In the genomic region with DNA sequence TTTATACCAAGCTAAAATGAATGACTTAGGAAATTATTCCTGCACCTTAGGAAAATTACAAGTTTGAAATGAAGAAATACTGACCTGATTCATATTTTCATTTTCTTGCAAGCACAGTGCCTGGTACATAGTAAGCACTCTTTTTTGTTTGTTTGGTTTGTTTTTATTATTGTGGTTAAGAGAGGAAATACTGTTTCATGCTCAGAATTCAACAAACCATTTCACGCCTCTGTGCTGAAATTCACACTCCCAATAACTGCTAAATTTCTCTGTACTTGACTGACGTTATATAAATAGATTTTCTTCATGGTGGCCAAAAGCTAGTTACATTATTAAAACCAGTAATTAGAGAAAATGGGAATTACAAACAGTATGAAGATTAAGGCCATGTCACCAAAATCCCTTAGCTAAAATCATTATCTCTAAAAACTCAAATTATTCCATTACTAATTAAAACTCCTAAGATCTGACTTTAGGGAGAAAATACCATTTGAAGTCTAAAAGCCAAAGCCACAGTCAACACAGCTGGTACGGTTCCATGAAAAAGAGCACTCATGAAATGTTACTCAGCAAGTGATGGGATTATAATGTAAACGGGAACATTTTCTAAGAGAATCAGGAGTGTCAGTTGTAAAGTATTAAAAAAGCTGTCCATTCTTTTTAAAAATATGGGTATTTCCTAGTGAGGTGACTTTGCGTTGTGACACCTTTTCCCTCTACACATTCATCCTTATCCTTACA, we compare ENCODE assay signal across 12 cellular contexts.
DNase-seq lines count a peak whose midpoint lies in the region; ATAC-seq and TF ChIP-seq lines count a peak whose summit lies in the region.
"Had no signal": no experiment of that assay in that cellular context is flagged by ENCODE, and none has a peak within 500 bp of the region (broad histone marks: within the 10 kb centered on the region; RNA-seq: fewer than 3 reads in every experiment).

No MANE protein-coding gene starts in this region.

- peak overlapping the region; percentile 83 for H3K27ac ChIP-seq in OCI-LY3 (ENCODE audit: low read length)
- no peak overlapping the region for H3K27ac ChIP-seq in naive thymus-derived CD4-positive, alpha-beta T cell (ENCODE audit: low read depth, low read length)
- no peak overlapping the region for H3K27ac ChIP-seq in ascending aorta

- no peak for TF ChIP-seq CTCF in OCI-LY3 (IDR thresholded peaks at IDR 0.05; ENCODE audit: low read depth, low read length)
- no peak for TF ChIP-seq CTCF in ascending aorta (IDR thresholded peaks at IDR 0.05)

- no peaks in the 10 kb centered on the region for H3K27me3 ChIP-seq in OCI-LY3 (ENCODE audit: low read depth, low read length)
- no peaks in the 10 kb centered on the region for H3K27me3 ChIP-seq in naive thymus-derived CD4-positive, alpha-beta T cell (ENCODE audit: control insufficient read depth in 2 of 2, insufficient read depth in 2 of 2, low read length in 2 of 2)
- H3K27me3 ChIP-seq in ascending aorta, result no peaks in the 10 kb centered on the region

- peaks cover 0 to 14% (median 0%) of the 10 kb centered on the region in 7 donors for H3K4me1 Mint-ChIP-seq in naive thymus-derived CD4-positive, alpha-beta T cell

- H3K27me3 Mint-ChIP-seq in naive thymus-derived CD4-positive, alpha-beta T cell, result peaks cover 0 to 3% (median 0%) of the 10 kb centered on the region in 5 donors

- H3K36me3 ChIP-seq in OCI-LY3 (replicated peaks; ENCODE audit: low read depth, low read length) (peaks cover 9% of the 10 kb centered on the region), ascending aorta (no peaks in the 10 kb centered on the region)
- H3K36me3 ChIP-seq in naive thymus-derived CD4-positive, alpha-beta T cell (ENCODE audit: control insufficient read depth in 2 of 3, insufficient read depth in 3 of 3, low read length in 3 of 3), result no peaks in the 10 kb centered on the region

- no peaks in the 10 kb centered on the region for H4K20me1 ChIP-seq in OCI-LY3 (ENCODE audit: insufficient read depth, low read length)

- H3K4me3 ChIP-seq in OCI-LY3 (ENCODE audit: low read length) (peak overlapping the region; percentile 31), ascending aorta (no peak overlapping the region)
- H3K4me3 ChIP-seq in naive thymus-derived CD4-positive, alpha-beta T cell (ENCODE audit: low read length), result no peak overlapping the region
- H3K4me3 ChIP-seq: smooth muscle cell had no signal

- H3K36me3 Mint-ChIP-seq in naive thymus-derived CD4-positive, alpha-beta T cell, result no peaks in the 10 kb centered on the region

- ATAC-seq in GM19452 (IDR thresholded peaks at IDR 0.05; ENCODE audit: unreplicated experiment), result peak; percentile 48
- ATAC-seq in HG02943 (IDR thresholded peaks at IDR 0.05; ENCODE audit: low read depth, unreplicated experiment), result peak; percentile 51
- no peak for ATAC-seq in naive thymus-derived CD4-positive, alpha-beta T cell

- peaks cover 30% of the 10 kb centered on the region for H3K4me1 ChIP-seq in OCI-LY3 (ENCODE audit: low read length)
- peaks cover 0 to 8% of the 10 kb centered on the region in 2 donors for H3K4me1 ChIP-seq in naive thymus-derived CD4-positive, alpha-beta T cell (ENCODE audit: control insufficient read depth in 2 of 2, insufficient read depth in 2 of 2, low read length in 2 of 2)
- no peaks in the 10 kb centered on the region for H3K4me1 ChIP-seq in ascending aorta

- in situ Hi-C loops in G401 (cut with HindIII; ENCODE audit: low sequenced_read_pairs), result no loop called here

- peaks cover 0 to 3% (median 0%) of the 10 kb centered on the region in 11 donors for H3K9me3 Mint-ChIP-seq in naive thymus-derived CD4-positive, alpha-beta T cell

- CTCF ChIA-PET in naive thymus-derived CD4-positive, alpha-beta T cell (lab: Charles Lee), result no interaction called here

- intact Hi-C loops in naive thymus-derived CD4-positive, alpha-beta T cell (cut with micrococcal nuclease), result no loop called here
- intact Hi-C loops in ascending aorta (cut with DNase I), result no loop called here

- no peak overlapping the region for H3K27ac Mint-ChIP-seq in naive thymus-derived CD4-positive, alpha-beta T cell

- POLR2A ChIA-PET in naive thymus-derived CD4-positive, alpha-beta T cell (lab: Charles Lee), result no interaction called here

- H3K9me3 ChIP-seq in OCI-LY3 (ENCODE audit: insufficient read depth, low read length) (no peaks in the 10 kb centered on the region), ascending aorta (no peaks in the 10 kb centered on the region)
- H3K9me3 ChIP-seq in naive thymus-derived CD4-positive, alpha-beta T cell (ENCODE audit: control insufficient read depth in 2 of 3, low read length in 3 of 3), result no peaks in the 10 kb centered on the region

- peak overlapping the region; percentile 37; the same call in 1 of the 2 replicates for H3K9ac ChIP-seq in OCI-LY3 (ENCODE audit: low read length)

- H3K4me2 ChIP-seq in OCI-LY3 (ENCODE audit: low read length), result peak overlapping the region; percentile 72
- H3K4me2 ChIP-seq: smooth muscle cell had no signal

- H3K4me3 Mint-ChIP-seq in naive thymus-derived CD4-positive, alpha-beta T cell, result no peak overlapping the region

- DNase-seq in EH (ENCODE audit: low read depth) (peak; percentile 11), G401 (ENCODE audit: low spot score) (no peak), NCI-H1105 (lab: John Stamatoyannopoulos, UW) (no peak), ascending aorta (ENCODE audit: low spot score in 2 of 2) (no peak)
- DNase-seq in naive thymus-derived CD4-positive, alpha-beta T cell, result no peak
- DNase-seq: anterior cingulate cortex; effector CD4-positive, alpha-beta T cell; NCI-H510A had no signal

- H3K79me2 ChIP-seq in OCI-LY3 (ENCODE audit: low read length), result no peaks in the 10 kb centered on the region

- H2AFZ ChIP-seq in OCI-LY3 (ENCODE audit: low read depth, low read length), result no peak overlapping the region
